21 cellular contexts compared by ENCODE assay signal in the genomic region with DNA sequence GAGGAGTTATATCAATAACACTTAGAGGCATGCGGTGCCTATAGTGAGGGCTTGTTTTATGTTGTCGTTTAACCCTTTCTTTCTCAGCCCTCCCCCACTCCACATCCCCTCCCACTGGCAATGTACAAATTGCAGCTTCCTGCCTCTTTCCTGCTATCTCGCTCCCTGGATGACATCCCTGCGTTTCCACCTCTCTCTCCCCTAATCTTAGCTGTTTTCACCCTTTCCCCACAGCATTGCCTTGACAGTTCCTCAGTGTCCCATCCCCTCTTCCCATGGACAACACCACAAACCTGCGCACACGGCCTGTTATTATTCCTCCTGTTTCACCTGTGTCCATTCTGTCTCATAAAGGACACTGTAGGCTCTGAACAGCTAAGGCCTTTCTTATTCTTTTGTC. TPM values are rescaled to one million over a fixed set of nuclear protein-coding genes. Genes with fewer than 3 reads are reported as not detected.
DNase-seq lines count a peak whose midpoint lies in the region; ATAC-seq and TF ChIP-seq lines count a peak whose summit lies in the region.
"Had no signal": no experiment of that assay in that cellular context is flagged by ENCODE, and none has a peak within 500 bp of the region (broad histone marks: within the 10 kb centered on the region; RNA-seq: fewer than 3 reads in every experiment).

No MANE protein-coding gene starts in this region.

- H3T11ph ChIP-seq in H9 (ENCODE audit: low read length) = no peak overlapping the region

- peak overlapping the region; percentile 17 for H3K27ac Mint-ChIP-seq in activated CD4-positive, alpha-beta T cell treated with anti-CD3 and anti-CD28 coated beads, Interleukin-2, amount 10 ng/mL, durations not matched to agents 24 days and 14 days
- peak overlapping the region in 1 of 3 experiments; percentile 87; a peak in 4 of 7 replicates for H3K27ac Mint-ChIP-seq in H9
- H3K27ac Mint-ChIP-seq in dendritic cell treated with granulocyte-macrophage colony-stimulating factor and Interleukin-4, amounts not matched to agents 40 ng/mL and 50 ng/mL, for 4 days = peak overlapping the region; percentile 3

- H3K4me3 Mint-ChIP-seq in activated CD4-positive, alpha-beta T cell treated with anti-CD3 and anti-CD28 coated beads, Interleukin-2, amount 10 ng/mL, durations not matched to agents 24 days and 14 days = no peak overlapping the region
- H3K4me3 Mint-ChIP-seq in H9 = no peak overlapping the region
- H3K4me3 Mint-ChIP-seq in dendritic cell treated with granulocyte-macrophage colony-stimulating factor and Interleukin-4, amounts not matched to agents 40 ng/mL and 50 ng/mL, for 4 days = no peak overlapping the region
- H3K4me3 Mint-ChIP-seq: CD14-positive monocyte had no signal

- no peak overlapping the region for H3K18ac ChIP-seq in H9 (ENCODE audit: insufficient read length, low read depth, low read length)
- H3K18ac ChIP-seq in trophoblast cell (ENCODE audit: low read length) = no peak overlapping the region

- H3K27me3 ChIP-seq in H9 (ENCODE audit: insufficient read depth, low read length) = no peaks in the 10 kb centered on the region
- no peaks in the 10 kb centered on the region for H3K27me3 ChIP-seq in trophoblast cell (ENCODE audit: insufficient read depth, low read length)

- H4K5ac ChIP-seq in H9 (ENCODE audit: insufficient read length, low read depth, low read length) = no peak overlapping the region

- H3K14ac ChIP-seq in H9 (ENCODE audit: insufficient read depth, low read length) (no peak overlapping the region), trophoblast cell (ENCODE audit: low read length) (no peak overlapping the region)

- H2BK12ac ChIP-seq in H9 (ENCODE audit: insufficient read length, low read depth, low read length) (no peak overlapping the region), trophoblast cell (ENCODE audit: low read length) (no peak overlapping the region)

- no peaks in the 10 kb centered on the region for H3K9me3 Mint-ChIP-seq in activated CD4-positive, alpha-beta T cell treated with anti-CD3 and anti-CD28 coated beads, Interleukin-2, amount 10 ng/mL, durations not matched to agents 24 days and 14 days
- no peaks in the 10 kb centered on the region for H3K9me3 Mint-ChIP-seq in H9
- no peaks in the 10 kb centered on the region for H3K9me3 Mint-ChIP-seq in dendritic cell treated with granulocyte-macrophage colony-stimulating factor and Interleukin-4, amounts not matched to agents 40 ng/mL and 50 ng/mL, for 4 days
- H3K9me3 Mint-ChIP-seq: CD14-positive monocyte had no signal

- no peaks in the 10 kb centered on the region for H3K27me3 Mint-ChIP-seq in activated CD4-positive, alpha-beta T cell treated with anti-CD3 and anti-CD28 coated beads, Interleukin-2, amount 10 ng/mL, durations not matched to agents 24 days and 14 days
- H3K27me3 Mint-ChIP-seq in H9 (ENCODE audit: low read depth) = no peaks in the 10 kb centered on the region
- H3K27me3 Mint-ChIP-seq in dendritic cell treated with granulocyte-macrophage colony-stimulating factor and Interleukin-4, amounts not matched to agents 40 ng/mL and 50 ng/mL, for 4 days = no peaks in the 10 kb centered on the region

- intact Hi-C loops in activated CD4-positive, alpha-beta T cell treated with anti-CD3 and anti-CD28 coated beads, Interleukin-2, amount 10 ng/mL, durations not matched to agents 24 days and 14 days (cut with micrococcal nuclease) = no loop called here
- intact Hi-C loops in dendritic cell treated with granulocyte-macrophage colony-stimulating factor and Interleukin-4, amounts not matched to agents 40 ng/mL and 50 ng/mL, for 4 days (cut with micrococcal nuclease) = no loop called here

- no CpG with 5 or more reads among the region's 6 CpGs for WGBS in H9 (ENCODE audit: extremely low coverage, insufficient read length, low lambda C conversion rate)
- no CpG with 5 or more reads among the region's 6 CpGs for WGBS in trophoblast cell (ENCODE audit: extremely low coverage, insufficient coverage, insufficient read length)

- no peak overlapping the region for H3K23ac ChIP-seq in H9 (ENCODE audit: insufficient read length, low read depth, low read length)
- H3K23ac ChIP-seq in trophoblast cell (ENCODE audit: low read length) = peak overlapping the region; percentile 61

- no peak for ATAC-seq in HG03565 (IDR thresholded peaks at IDR 0.05; ENCODE audit: unreplicated experiment)

- peaks cover 55% of the 10 kb centered on the region for H3K36me3 Mint-ChIP-seq in activated CD4-positive, alpha-beta T cell treated with anti-CD3 and anti-CD28 coated beads, Interleukin-2, amount 10 ng/mL, durations not matched to agents 24 days and 14 days (ENCODE audit: low read depth)
- H3K36me3 Mint-ChIP-seq in H9 (ENCODE audit: insufficient read depth in 1 of 3, low read depth in 3 of 3) = peaks cover 0 to 31% (median 19%) of the 10 kb centered on the region in 3 experiments; a peak in 4 of 7 replicates
- peaks cover 6% of the 10 kb centered on the region for H3K36me3 Mint-ChIP-seq in dendritic cell treated with granulocyte-macrophage colony-stimulating factor and Interleukin-4, amounts not matched to agents 40 ng/mL and 50 ng/mL, for 4 days (ENCODE audit: low read depth)

- H3K4me1 Mint-ChIP-seq in activated CD4-positive, alpha-beta T cell treated with anti-CD3 and anti-CD28 coated beads, Interleukin-2, amount 10 ng/mL, durations not matched to agents 24 days and 14 days = peaks cover 26% of the 10 kb centered on the region
- H3K4me1 Mint-ChIP-seq in H9 = peaks cover 8 to 13% of the 10 kb centered on the region in 2 experiments
- H3K4me1 Mint-ChIP-seq in dendritic cell treated with granulocyte-macrophage colony-stimulating factor and Interleukin-4, amounts not matched to agents 40 ng/mL and 50 ng/mL, for 4 days (ENCODE audit: low read depth) = peaks cover 23% of the 10 kb centered on the region

- H2BK5ac ChIP-seq in H9 (ENCODE audit: insufficient read length, low read length) = peak overlapping the region; percentile 71
- no peak overlapping the region for H2BK5ac ChIP-seq in trophoblast cell (ENCODE audit: low read depth, low read length, poor library complexity)

- H3K4me1 ChIP-seq in H9 (ENCODE audit: insufficient read depth, low read length) = no peaks in the 10 kb centered on the region
- no peaks in the 10 kb centered on the region for H3K4me1 ChIP-seq in trophoblast cell (ENCODE audit: control insufficient read depth in 1 of 2, insufficient read depth in 2 of 2, low read length in 2 of 2)

- H4K20me1 ChIP-seq in H9 (ENCODE audit: control insufficient read depth, insufficient read depth, insufficient read length) = no peaks in the 10 kb centered on the region

- H3K9ac ChIP-seq in H9 (ENCODE audit: extremely low read depth, insufficient read length, low read length) (no peak overlapping the region), trophoblast cell (ENCODE audit: low read length) (no peak overlapping the region)

- H3K36me3 ChIP-seq in trophoblast cell (ENCODE audit: control insufficient read depth in 1 of 2, insufficient read depth in 2 of 2, low read length in 2 of 2) = no peaks in the 10 kb centered on the region

- H4K12ac ChIP-seq in trophoblast cell (ENCODE audit: low read depth, low read length) = no peak overlapping the region

- H2AK5ac ChIP-seq in H9 (ENCODE audit: insufficient read length, low read length) (no peak overlapping the region), trophoblast cell (ENCODE audit: low read length) (no peak overlapping the region)

- H2BK15ac ChIP-seq in H9 (ENCODE audit: low read depth, low read length) = no peak overlapping the region

- no peak overlapping the region for H3K4me2 ChIP-seq in H9 (ENCODE audit: insufficient read depth, insufficient read length, low read length)
- no peak overlapping the region for H3K4me2 ChIP-seq in trophoblast cell (ENCODE audit: low read length)

- no peak overlapping the region for H4K91ac ChIP-seq in H9 (ENCODE audit: insufficient read length, low read depth, low read length)
- H4K91ac ChIP-seq in trophoblast cell (ENCODE audit: low read depth, low read length) = no peak overlapping the region

- H3K9me3 ChIP-seq in H9 (ENCODE audit: control insufficient read depth, low read depth, low read length) = no peaks in the 10 kb centered on the region
- no peaks in the 10 kb centered on the region for H3K9me3 ChIP-seq in trophoblast cell (ENCODE audit: insufficient read depth, low read depth, low read length)

- no peak overlapping the region for H2BK20ac ChIP-seq in H9 (ENCODE audit: low read depth, low read length, poor library complexity, severe bottlenecking)

- no peak overlapping the region for H3K4ac ChIP-seq in H9 (ENCODE audit: low read depth, low read length)
- no peak overlapping the region for H3K4ac ChIP-seq in trophoblast cell (ENCODE audit: low read depth, low read length)

- peak overlapping the region; percentile 54 for H3K4me3 ChIP-seq in trophoblast cell (ENCODE audit: low read depth, low read length)

- H2BK120ac ChIP-seq in H9 (ENCODE audit: low read depth, low read length, poor library complexity, severe bottlenecking) (no peak overlapping the region), trophoblast cell (ENCODE audit: insufficient read depth, low read length, poor library complexity) (no peak overlapping the region)

- no peak overlapping the region for H3K56ac ChIP-seq in H9 (ENCODE audit: insufficient read length, low read depth, low read length)

- H4K8ac ChIP-seq in H9 (replicated peaks; ENCODE audit: insufficient read length, low read depth, low read length) (no peak overlapping the region), trophoblast cell (ENCODE audit: low read depth, low read length) (no peak overlapping the region)

- H3K79me2 ChIP-seq in H9 (ENCODE audit: insufficient read depth, low read length) = no peaks in the 10 kb centered on the region
- H3K79me2 ChIP-seq in trophoblast cell (ENCODE audit: control insufficient read depth, insufficient read depth, low read length, poor library complexity) = no peaks in the 10 kb centered on the region

- H2AFZ ChIP-seq in H9 (ENCODE audit: low read length) (no peak overlapping the region), trophoblast cell (ENCODE audit: insufficient read depth, low read length, poor library complexity) (no peak overlapping the region)

- H3K79me1 ChIP-seq in H9 (ENCODE audit: insufficient read depth, low read depth, low read length, poor library complexity, severe bottlenecking) (no peaks in the 10 kb centered on the region), trophoblast cell (ENCODE audit: low read length) (no peaks in the 10 kb centered on the region)

- H3K27ac ChIP-seq in H9 (ENCODE audit: insufficient read length, low read depth, low read length) (no peak overlapping the region), trophoblast cell (ENCODE audit: low read depth, low read length) (no peak overlapping the region)

- no peaks in the 10 kb centered on the region for H3K23me2 ChIP-seq in H9 (ENCODE audit: insufficient read length, low read depth, low read length, poor library complexity, severe bottlenecking)

- no peak for TF ChIP-seq CTCF in H9 (conservative IDR thresholded peaks at IDR 0.05)

- no peak for DNase-seq in activated CD4-positive, alpha-beta T cell treated with anti-CD3 and anti-CD28 coated beads, Interleukin-2, amount 10 ng/mL, durations not matched to agents 24 days and 14 days
- no peak for DNase-seq in activated CD4-positive, alpha-beta T cell treated with anti-CD3 and anti-CD28 coated beads, Interleukin-2, amount 50 U/mL, for 4 hours
- DNase-seq in H9 (no peak), trophoblast cell (no peak), superior temporal gyrus (ENCODE audit: extremely low spot score) (no peak)
- no peak for DNase-seq in effector CD4-positive, alpha-beta T cell
- DNase-seq: 8988T, COR-L47, DMS 273 treated with DMSO at 0.1 percent for 48 hours, HCEC 1CT, NCI-H187, NCI-H2107, NCI-H2227 treated with DMSO at 0.1 percent for 48 hours, NCI-H524, NCI-H82, OCI-M1, RPMI8226, SHP77 treated with DMSO at 0.1 percent for 48 hours had no signal

RNA-seq across cellular contexts. Expression of a gene that starts 34.5 kb away (rescaled TPM):
- 44.1 and 44.2 TPM in 2 replicates for total RNA-seq in activated CD4-positive, alpha-beta T cell treated with anti-CD3 and anti-CD28 coated beads, Interleukin-2, amount 10 ng/mL, durations not matched to agents 24 days and 14 days
- 5.8 and 6.7 TPM in 2 replicates for total RNA-seq in H9 (2021)
- polyA plus RNA-seq in trophoblast cell (2013) = 0.21 and 0.24 TPM in 2 replicates
